ENCODE assay signal across 9 cellular contexts in the genomic region with DNA sequence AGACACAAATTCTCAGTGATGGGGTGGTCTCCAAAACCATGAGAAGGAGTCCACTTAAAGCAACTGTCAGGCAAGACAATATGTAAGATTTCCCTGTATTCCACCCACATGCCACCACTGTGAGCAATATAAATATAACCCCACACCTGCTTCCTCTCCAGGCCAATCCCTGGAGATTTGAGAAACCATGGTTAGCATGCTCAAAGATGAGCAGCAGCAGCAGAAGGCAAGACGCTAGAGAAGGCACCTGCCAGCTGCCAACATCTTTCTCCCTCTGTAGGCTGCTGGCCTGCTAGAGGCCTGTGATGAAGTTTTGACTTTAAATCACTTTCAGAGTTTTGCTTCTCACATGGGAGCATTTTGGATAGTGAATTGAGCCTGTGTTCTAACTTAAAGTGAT. TPM values are rescaled to one million over a fixed set of nuclear protein-coding genes. Genes with fewer than 3 reads are reported as not detected.
A peak's percentile ranks its signal among the peaks of the same experiment; 100 is the strongest.
DNase-seq lines count a peak whose midpoint lies in the region; ATAC-seq and TF ChIP-seq lines count a peak whose summit lies in the region.
"Had no signal": no experiment of that assay in that cellular context is flagged by ENCODE, and none has a peak within 500 bp of the region (broad histone marks: within the 10 kb centered on the region; RNA-seq: fewer than 3 reads in every experiment).

No MANE protein-coding gene starts in this region.

- H3K4me3 Mint-ChIP-seq in memory B cell: no peak overlapping the region

- no peak overlapping the region for H3K4me3 ChIP-seq in brain microvascular endothelial cell (ENCODE audit: low read depth, low read length)
- H3K4me3 ChIP-seq in urinary bladder (ENCODE audit: low read depth, low read length): no peak overlapping the region

- peaks cover 3% of the 10 kb centered on the region for H3K36me3 Mint-ChIP-seq in memory B cell

- 43% methylated on average over 1 of the region's 1 CpG for WGBS in urinary bladder

- peak overlapping the region; percentile 64 for H3K27ac ChIP-seq in brain microvascular endothelial cell
- peak overlapping the region; percentile 11 for H3K27ac ChIP-seq in urinary bladder (ENCODE audit: low read depth)

- H3K4me1 ChIP-seq in urinary bladder (ENCODE audit: insufficient read depth): no peaks in the 10 kb centered on the region

- no peaks in the 10 kb centered on the region for H3K27me3 Mint-ChIP-seq in memory B cell

- peaks cover 8% of the 10 kb centered on the region for H3K4me1 Mint-ChIP-seq in memory B cell

- H3K27ac Mint-ChIP-seq in memory B cell: no peak overlapping the region

- intact Hi-C loops in Right ventricle myocardium inferior (cut with DNase I) (no loop called here), cardiac septum (cut with DNase I) (no loop called here)

- H3K9me3 Mint-ChIP-seq in memory B cell: peaks cover 1% of the 10 kb centered on the region

- ATAC-seq in Right ventricle myocardium inferior (peak; percentile 18), memory B cell (ENCODE audit: low read depth) (peak; percentile 56), HG02885 (IDR thresholded peaks at IDR 0.05; ENCODE audit: poor library complexity, unreplicated experiment) (no peak)

- DNase-seq in Right ventricle myocardium inferior (ENCODE audit: missing footprints): no peak
- no peak for DNase-seq in cardiac septum (ENCODE audit: low spot score)
- peak; percentile 5 for DNase-seq in brain microvascular endothelial cell
- DNase-seq in memory B cell (ENCODE audit: low spot score in 2 of 2): no peak
- DNase-seq in stimulated activated CD4-positive, alpha-beta T cell treated with anti-CD3 and anti-CD28 coated beads, Interleukin-2, amount 100 ng/mL, for 24 hours: no peak
- DNase-seq in SW480 (ENCODE audit: low spot score): no peak
- DNase-seq: activated effector memory CD4-positive, alpha-beta T cell treated with anti-CD3 and anti-CD28 coated beads, Interleukin-2, amount 50 U/mL, for 16 hours had no signal

- no peaks in the 10 kb centered on the region for H3K27me3 ChIP-seq in brain microvascular endothelial cell (replicated peaks)

- no peak for TF ChIP-seq CTCF in brain microvascular endothelial cell (IDR thresholded peaks at IDR 0.05; ENCODE audit: low read depth, low read length, missing control alignments)

- in situ Hi-C loops in brain microvascular endothelial cell (cut with HindIII; ENCODE audit: low pct_ligation_motif_present, low sequenced_read_pairs): no loop called here

- H3K36me3 ChIP-seq in brain microvascular endothelial cell (replicated peaks) (no peaks in the 10 kb centered on the region), urinary bladder (ENCODE audit: insufficient read depth) (no peaks in the 10 kb centered on the region)

RNA-seq across cellular contexts. Expression of gene SOD2, which starts 7.9 kb away (rescaled TPM):
- 1,072 TPM for total RNA-seq in Right ventricle myocardium inferior
- total RNA-seq in cardiac septum: 666 TPM
- total RNA-seq in urinary bladder: 103 TPM
- polyA plus RNA-seq in urinary bladder: 521 TPM

RNA-seq across cellular contexts. Expression of gene WTAP, which starts 26.3 kb away (rescaled TPM):
- total RNA-seq in Right ventricle myocardium inferior (45.9 TPM), cardiac septum (49.4 TPM), urinary bladder (103 TPM)
- 73.5 TPM for polyA plus RNA-seq in urinary bladder
